15 cellular contexts compared by ENCODE assay signal in genomic region chr4:4666693-4667642, GRCh38.
DNase-seq lines count a peak whose midpoint lies in the region; ATAC-seq, FAIRE-seq and TF ChIP-seq lines count a peak whose summit lies in the region.
"Had no signal": no experiment of that assay in that cellular context is flagged by ENCODE, and none has a peak within 500 bp of the region (broad histone marks: within the 10 kb centered on the region; RNA-seq: fewer than 3 reads in every experiment).

No MANE protein-coding gene starts in this region.

- no peaks in the 10 kb centered on the region for H3K79me2 ChIP-seq in MM.1S (ENCODE audit: low read length)

- H3F3A ChIP-seq in MM.1S (ENCODE audit: insufficient read depth, low read length), result no peaks in the 10 kb centered on the region

- no peaks in the 10 kb centered on the region for H3K27me3 Mint-ChIP-seq in mesothelial cell of epicardium (ENCODE audit: low read depth)
- no peaks in the 10 kb centered on the region for H3K27me3 Mint-ChIP-seq in activated naive CD8-positive, alpha-beta T cell treated with anti-CD3 and anti-CD28 coated beads for 36 hours
- H3K27me3 Mint-ChIP-seq: activated CD4-positive, alpha-beta T cell treated with anti-CD3 and anti-CD28 coated beads, Interleukin-2, amount 10 ng/mL, durations not matched to agents 7 days and 5 days; T-cell had no signal

- no peaks in the 10 kb centered on the region for H3K9me3 Mint-ChIP-seq in mesothelial cell of epicardium
- H3K9me3 Mint-ChIP-seq in activated naive CD8-positive, alpha-beta T cell treated with anti-CD3 and anti-CD28 coated beads for 36 hours, result no peaks in the 10 kb centered on the region
- H3K9me3 Mint-ChIP-seq: activated CD4-positive, alpha-beta T cell treated with anti-CD3 and anti-CD28 coated beads, Interleukin-2, amount 10 ng/mL, durations not matched to agents 7 days and 5 days; activated T-helper 2 cell treated with anti-CD3 and anti-CD28 coated beads, Interferon-gamma antibody, Interleukin-2, Interleukin-4, amounts not matched to agents 10 μg/mL and 5 μg/mL and 100 μg/mL, durations not matched to agents 14 hours and 24 hours and 36 hours; natural killer cell; T-cell had no signal

- peak; percentile 25 for TF ChIP-seq CTCF in AG09309 (IDR thresholded peaks at IDR 0.05; ENCODE audit: control insufficient read depth, insufficient read depth, low read depth, low read length, missing control alignments)
- TF ChIP-seq CTCF in mesothelial cell of epicardium (IDR thresholded peaks at IDR 0.05; ENCODE audit: unreplicated experiment), result no peak
- TF ChIP-seq CTCF in MM.1S (IDR thresholded peaks at IDR 0.05; ENCODE audit: low read length), result no peak
- no peak for TF ChIP-seq CTCF in colonic mucosa (IDR thresholded peaks at IDR 0.05)

- H3K9ac ChIP-seq in HUES6 (ENCODE audit: low read length) (peak overlapping the region; percentile 82), MM.1S (ENCODE audit: low read length) (no peak overlapping the region), colonic mucosa (ENCODE audit: low read depth in 2 of 2, low read length in 2 of 2) (no peak overlapping the region)
- H3K9ac ChIP-seq: BLaER1 treated with 17β-estradiol and CSF1 and Interleukin-3, amounts not matched to agents 10 nM and 100 nM had no signal

- H2AFZ ChIP-seq in MM.1S (ENCODE audit: low read length), result no peak overlapping the region

- H3K4me3 ChIP-seq in AG09309 (ENCODE audit: control insufficient read depth, low read depth, low read length) (no peak overlapping the region), HUES6 (ENCODE audit: low read depth, low read length) (peak overlapping the region; percentile 47), MM.1S (ENCODE audit: low read length) (no peak overlapping the region), colonic mucosa (no peak overlapping the region)
- H3K4me3 ChIP-seq: BLaER1 treated with 17β-estradiol and CSF1 and Interleukin-3, amounts not matched to agents 10 nM and 100 nM had no signal

- DNase-seq in AG09309 (ENCODE audit: low read depth) (no peak), mesothelial cell of epicardium (ENCODE audit: low spot score in 2 of 2, unreplicated experiment in 2 of 2) (peak in 1 of 2 experiments; percentile 58), MM.1S (no peak), colonic mucosa (no peak)
- DNase-seq in activated naive CD8-positive, alpha-beta T cell treated with anti-CD3 and anti-CD28 coated beads for 36 hours, result no peak
- DNase-seq: activated CD4-positive, alpha-beta T cell treated with anti-CD3 and anti-CD28 coated beads, Interleukin-2, amount 10 ng/mL, durations not matched to agents 7 days and 5 days; natural killer cell; NCI-H2171; T-cell had no signal

- peaks cover 3% of the 10 kb centered on the region for H3K36me3 Mint-ChIP-seq in mesothelial cell of epicardium
- no peaks in the 10 kb centered on the region for H3K36me3 Mint-ChIP-seq in activated naive CD8-positive, alpha-beta T cell treated with anti-CD3 and anti-CD28 coated beads for 36 hours
- H3K36me3 Mint-ChIP-seq: natural killer cell had no signal

- peaks cover 76% of the 10 kb centered on the region for H3K4me1 Mint-ChIP-seq in mesothelial cell of epicardium
- no peaks in the 10 kb centered on the region for H3K4me1 Mint-ChIP-seq in activated naive CD8-positive, alpha-beta T cell treated with anti-CD3 and anti-CD28 coated beads for 36 hours

- no peaks in the 10 kb centered on the region for H4K20me1 ChIP-seq in MM.1S (ENCODE audit: insufficient read depth, low read length)
- H4K20me1 ChIP-seq: BLaER1 treated with 17β-estradiol and CSF1 and Interleukin-3, amounts not matched to agents 10 nM and 100 nM had no signal

- intact Hi-C loops in colonic mucosa (cut with DNase I), result no loop called here

- H3K4me1 ChIP-seq in HUES6 (ENCODE audit: control insufficient read depth, insufficient read depth, low read length) (peaks cover 58% of the 10 kb centered on the region), MM.1S (ENCODE audit: low read length) (no peaks in the 10 kb centered on the region), colonic mucosa (no peaks in the 10 kb centered on the region)

- peak; percentile 72 for FAIRE-seq in endometrium (lab: Jason Lieb, UNC)
- FAIRE-seq: GM18507 had no signal

- no peaks in the 10 kb centered on the region for H3K36me3 ChIP-seq in HUES6 (ENCODE audit: control insufficient read depth, insufficient read depth, low read length)
- no peaks in the 10 kb centered on the region for H3K36me3 ChIP-seq in MM.1S (replicated peaks; ENCODE audit: insufficient read depth, low read length)
- no peaks in the 10 kb centered on the region for H3K36me3 ChIP-seq in colonic mucosa
- H3K36me3 ChIP-seq: BLaER1 treated with 17β-estradiol and CSF1 and Interleukin-3, amounts not matched to agents 10 nM and 100 nM had no signal

- no peak overlapping the region for H3K4me2 ChIP-seq in MM.1S (ENCODE audit: low read depth, low read length)
- H3K4me2 ChIP-seq: BLaER1 treated with 17β-estradiol and CSF1 and Interleukin-3, amounts not matched to agents 10 nM and 100 nM had no signal

- ATAC-seq in HG02759 (IDR thresholded peaks at IDR 0.05; ENCODE audit: unreplicated experiment), result no peak
- ATAC-seq: natural killer cell, T-cell had no signal

- H3K27me3 ChIP-seq in HUES6 (ENCODE audit: control insufficient read depth, insufficient read depth, low read length) (no peaks in the 10 kb centered on the region), MM.1S (replicated peaks; ENCODE audit: insufficient read depth, low read length) (no peaks in the 10 kb centered on the region), colonic mucosa (no peaks in the 10 kb centered on the region)
- H3K27me3 ChIP-seq: BLaER1 treated with 17β-estradiol and CSF1 and Interleukin-3, amounts not matched to agents 10 nM and 100 nM had no signal

- peak overlapping the region; percentile 94 for H3K27ac ChIP-seq in HUES6 (ENCODE audit: low read depth, low read length)
- no peak overlapping the region for H3K27ac ChIP-seq in MM.1S (ENCODE audit: low read length)
- no peak overlapping the region for H3K27ac ChIP-seq in colonic mucosa
- H3K27ac ChIP-seq: BLaER1 treated with 17β-estradiol and CSF1 and Interleukin-3, amounts not matched to agents 10 nM and 100 nM had no signal

- no peaks in the 10 kb centered on the region for H3K9me2 ChIP-seq in MM.1S (replicated peaks; ENCODE audit: insufficient read depth, low read length)

- peak overlapping the region; percentile 48 for H3K4me3 Mint-ChIP-seq in mesothelial cell of epicardium
- H3K4me3 Mint-ChIP-seq in activated naive CD8-positive, alpha-beta T cell treated with anti-CD3 and anti-CD28 coated beads for 36 hours, result no peak overlapping the region
- H3K4me3 Mint-ChIP-seq: activated CD4-positive, alpha-beta T cell treated with anti-CD3 and anti-CD28 coated beads, Interleukin-2, amount 10 ng/mL, durations not matched to agents 7 days and 5 days; natural killer cell; T-cell had no signal

- peak overlapping the region; percentile 96 for H3K27ac Mint-ChIP-seq in mesothelial cell of epicardium
- H3K27ac Mint-ChIP-seq in activated naive CD8-positive, alpha-beta T cell treated with anti-CD3 and anti-CD28 coated beads for 36 hours, result no peak overlapping the region
- H3K27ac Mint-ChIP-seq: activated CD4-positive, alpha-beta T cell treated with anti-CD3 and anti-CD28 coated beads, Interleukin-2, amount 10 ng/mL, durations not matched to agents 7 days and 5 days; activated T-helper 2 cell treated with anti-CD3 and anti-CD28 coated beads, Interferon-gamma antibody, Interleukin-2, Interleukin-4, amounts not matched to agents 10 μg/mL and 5 μg/mL and 100 μg/mL, durations not matched to agents 14 hours and 24 hours and 36 hours; natural killer cell; T-cell had no signal

- H3K9me3 ChIP-seq in HUES6 (ENCODE audit: control insufficient read depth, insufficient read depth, low read depth, low read length) (no peaks in the 10 kb centered on the region), MM.1S (replicated peaks; ENCODE audit: insufficient read depth, low read length) (no peaks in the 10 kb centered on the region), colonic mucosa (no peaks in the 10 kb centered on the region)
